ENCODE assay signal across 1 cellular context in genomic region chr1:160123726-160124125, GRCh38.
A peak's percentile ranks its signal among the peaks of the same experiment; 100 is the strongest.
TF ChIP-seq lines count a peak whose summit lies in the region.

No MANE protein-coding gene starts in this region.

TF ChIP-seq in K562, 482 proteins besides CTCF, POLR2A, EP300 and RAD21:
- TF ChIP-seq ARID4B (CRISPR knock-in tag; IDR thresholded peaks at IDR 0.05) (no peak), NFIC (IDR thresholded peaks at IDR 0.05) (peak; percentile 47; the same call in 1 of the 2 replicates)
